Comparison of ENCODE assay signal across 24 cellular contexts in genomic region chr20:59724457-59725366, GRCh38.
A peak's percentile ranks its signal among the peaks of the same experiment; 100 is the strongest.
DNase-seq lines count a peak whose midpoint lies in the region; ATAC-seq and TF ChIP-seq lines count a peak whose summit lies in the region.
"Had no signal": no experiment of that assay in that cellular context is flagged by ENCODE, and none has a peak within 500 bp of the region (broad histone marks: within the 10 kb centered on the region; RNA-seq: fewer than 3 reads in every experiment).

No MANE protein-coding gene starts in this region.

- H3K4me1 ChIP-seq in Karpas-422 (ENCODE audit: low read length) (peaks cover 27% of the 10 kb centered on the region), colonic mucosa (no peaks in the 10 kb centered on the region), hepatocyte (ENCODE audit: insufficient read depth) (no peaks in the 10 kb centered on the region), lower lobe of right lung (peaks cover 5% of the 10 kb centered on the region)

- H4K20me1 ChIP-seq in Karpas-422 (ENCODE audit: insufficient read depth, low read depth, low read length), result no peaks in the 10 kb centered on the region; the same call in 1 of the 2 replicates
- H4K20me1 ChIP-seq in hepatocyte (ENCODE audit: insufficient read depth, poor library complexity, severe bottlenecking), result no peaks in the 10 kb centered on the region

- H2AFZ ChIP-seq in Karpas-422 (ENCODE audit: low read length) (no peak overlapping the region), hepatocyte (no peak overlapping the region)

- no peak overlapping the region for H3K4me3 Mint-ChIP-seq in stimulated activated effector memory CD8-positive, alpha-beta T cell treated with anti-CD3 and anti-CD28 coated beads, Interleukin-12 subunit alpha, Interleukin-12 subunit beta, amount 100 ng/mL, for 72 hours
- H3K4me3 Mint-ChIP-seq: activated T-cell treated with anti-CD3 and anti-CD28 coated beads, Interleukin-2, amount 50 U/mL, for 72 hours; dendritic cell treated with granulocyte-macrophage colony-stimulating factor and Interleukin-4, amounts not matched to agents 40 ng/mL and 50 ng/mL, for 4 days; nephron had no signal

- TF ChIP-seq CTCF in colonic mucosa (IDR thresholded peaks at IDR 0.05) (no peak), hepatocyte (IDR thresholded peaks at IDR 0.05; ENCODE audit: poor library complexity) (no peak), lower lobe of right lung (IDR thresholded peaks at IDR 0.05) (no peak)

- peak; percentile 49 for DNase-seq in DMS79 (lab: John Stamatoyannopoulos, UW)
- DNase-seq in Karpas-422, result no peak
- DNase-seq in colonic mucosa, result peak; percentile 6
- DNase-seq in stimulated activated effector memory CD8-positive, alpha-beta T cell treated with anti-CD3 and anti-CD28 coated beads, Interleukin-12 subunit alpha, Interleukin-12 subunit beta, amount 100 ng/mL, for 72 hours (ENCODE audit: low spot score in 2 of 2), result no peak
- DNase-seq in hepatocyte (ENCODE audit: low spot score), result no peak
- DNase-seq in lower lobe of right lung, result no peak
- DNase-seq: activated T-cell treated with anti-CD3 and anti-CD28 coated beads, Interleukin-2, amount 50 U/mL, for 72 hours; caudate nucleus; foreskin melanocyte; GDM1; HCEC 1CT; mucosa of descending colon; NK-92 treated with Interleukin-12 subunit alpha and Interleukin-12 subunit beta, amount 100 ng/mL, for 24 hours; ovary; retina; stomach had no signal

- H3K27ac ChIP-seq in Karpas-422 (ENCODE audit: low read length), result no peak overlapping the region
- H3K27ac ChIP-seq in colonic mucosa, result no peak overlapping the region
- no peak overlapping the region for H3K27ac ChIP-seq in hepatocyte
- H3K27ac ChIP-seq in lower lobe of right lung, result no peak overlapping the region
- H3K27ac ChIP-seq: C4-2B, KMS-11, ovary, skin epidermis, stomach had no signal

- H3K9me2 ChIP-seq in Karpas-422 (replicated peaks; ENCODE audit: insufficient read depth, low read length) (no peaks in the 10 kb centered on the region), hepatocyte (replicated peaks; ENCODE audit: insufficient read depth) (no peaks in the 10 kb centered on the region)

- intact Hi-C loops in colonic mucosa (cut with DNase I) (no loop called here), lower lobe of right lung (cut with DNase I) (no loop called here)

- no peaks in the 10 kb centered on the region for H3K9me3 Mint-ChIP-seq in stimulated activated effector memory CD8-positive, alpha-beta T cell treated with anti-CD3 and anti-CD28 coated beads, Interleukin-12 subunit alpha, Interleukin-12 subunit beta, amount 100 ng/mL, for 72 hours
- H3K9me3 Mint-ChIP-seq: dendritic cell treated with granulocyte-macrophage colony-stimulating factor and Interleukin-4, amounts not matched to agents 40 ng/mL and 50 ng/mL, for 4 days had no signal

- 62% methylated on average over 10 of the region's 10 CpGs for WGBS in hepatocyte (ENCODE audit: low lambda C conversion rate, missing lambda C conversion rate)

- peak; percentile 9 for ATAC-seq in stimulated activated effector memory CD8-positive, alpha-beta T cell treated with anti-CD3 and anti-CD28 coated beads, Interleukin-12 subunit alpha, Interleukin-12 subunit beta, amount 100 ng/mL, for 72 hours
- ATAC-seq in lower lobe of right lung (no peak), HG02610 (IDR thresholded peaks at IDR 0.05; ENCODE audit: unreplicated experiment) (no peak)
- ATAC-seq: activated T-cell treated with anti-CD3 and anti-CD28 coated beads, Interleukin-2, amount 50 U/mL, for 72 hours; esophagus mucosa; mucosa of descending colon had no signal

- H3K4me3 ChIP-seq in Karpas-422 (ENCODE audit: low read length) (no peak overlapping the region), colonic mucosa (no peak overlapping the region), hepatocyte (no peak overlapping the region), lower lobe of right lung (no peak overlapping the region)
- H3K4me3 ChIP-seq: lung, mucosa of descending colon, ovary, skin epidermis, stomach had no signal

- H3K36me3 Mint-ChIP-seq in stimulated activated effector memory CD8-positive, alpha-beta T cell treated with anti-CD3 and anti-CD28 coated beads, Interleukin-12 subunit alpha, Interleukin-12 subunit beta, amount 100 ng/mL, for 72 hours, result no peaks in the 10 kb centered on the region

- no peak overlapping the region for H3K27ac Mint-ChIP-seq in stimulated activated effector memory CD8-positive, alpha-beta T cell treated with anti-CD3 and anti-CD28 coated beads, Interleukin-12 subunit alpha, Interleukin-12 subunit beta, amount 100 ng/mL, for 72 hours
- H3K27ac Mint-ChIP-seq: activated T-cell treated with anti-CD3 and anti-CD28 coated beads, Interleukin-2, amount 50 U/mL, for 72 hours; dendritic cell treated with granulocyte-macrophage colony-stimulating factor and Interleukin-4, amounts not matched to agents 40 ng/mL and 50 ng/mL, for 4 days; nephron had no signal

- no peak overlapping the region for H3K9ac ChIP-seq in Karpas-422 (ENCODE audit: low read length)
- no peak overlapping the region for H3K9ac ChIP-seq in colonic mucosa (ENCODE audit: low read depth in 2 of 2, low read length in 2 of 2)
- H3K9ac ChIP-seq: KMS-11 had no signal

- no peaks in the 10 kb centered on the region for H3K4me1 Mint-ChIP-seq in stimulated activated effector memory CD8-positive, alpha-beta T cell treated with anti-CD3 and anti-CD28 coated beads, Interleukin-12 subunit alpha, Interleukin-12 subunit beta, amount 100 ng/mL, for 72 hours
- H3K4me1 Mint-ChIP-seq: nephron had no signal

- no peaks in the 10 kb centered on the region for H3K79me2 ChIP-seq in Karpas-422 (ENCODE audit: low read length)
- H3K79me2 ChIP-seq in hepatocyte, result no peaks in the 10 kb centered on the region

- no peaks in the 10 kb centered on the region for H3K36me3 ChIP-seq in Karpas-422 (ENCODE audit: insufficient read depth, low read length)
- H3K36me3 ChIP-seq in colonic mucosa, result no peaks in the 10 kb centered on the region
- no peaks in the 10 kb centered on the region for H3K36me3 ChIP-seq in hepatocyte (replicated peaks; ENCODE audit: insufficient read depth, low read depth)
- H3K36me3 ChIP-seq in lower lobe of right lung, result no peaks in the 10 kb centered on the region
- H3K36me3 ChIP-seq: ovary, stomach had no signal

- H3K4me2 ChIP-seq in Karpas-422 (ENCODE audit: low read depth, low read length, poor library complexity, severe bottlenecking) (peak overlapping the region; percentile 44), hepatocyte (no peak overlapping the region)
- H3K4me2 ChIP-seq: KMS-11 had no signal

- no peaks in the 10 kb centered on the region for H3K27me3 ChIP-seq in Karpas-422 (ENCODE audit: low read length)
- no peaks in the 10 kb centered on the region for H3K27me3 ChIP-seq in colonic mucosa
- no peaks in the 10 kb centered on the region for H3K27me3 ChIP-seq in hepatocyte
- H3K27me3 ChIP-seq in lower lobe of right lung (ENCODE audit: low read depth), result peaks cover 21% of the 10 kb centered on the region
- H3K27me3 ChIP-seq: ovary had no signal

- H3K9me3 ChIP-seq in Karpas-422 (ENCODE audit: low read length) (no peaks in the 10 kb centered on the region), colonic mucosa (no peaks in the 10 kb centered on the region), hepatocyte (ENCODE audit: low read depth) (no peaks in the 10 kb centered on the region), lower lobe of right lung (no peaks in the 10 kb centered on the region)
- H3K9me3 ChIP-seq: mucosa of descending colon, ovary, stomach had no signal

Comparison
In these comparisons a context has a peak if more than half of its experiments do, and no peak if none do; other contexts are left out.
1. DNase-seq: peak in DMS79 (single experiment) and colonic mucosa (single experiment); none in Karpas-422 (single experiment), stimulated activated effector memory CD8-positive, alpha-beta T cell treated with anti-CD3 and anti-CD28 coated beads, Interleukin-12 subunit alpha, Interleukin-12 subunit beta, amount 100 ng/mL, for 72 hours (0 of 2), hepatocyte (single experiment) and lower lobe of right lung (single experiment).